19 cellular contexts compared by ENCODE assay signal in genomic region chr14:26528415-26529182, GRCh38.
DNase-seq lines count a peak whose midpoint lies in the region; ATAC-seq and TF ChIP-seq lines count a peak whose summit lies in the region.
"Had no signal": no experiment of that assay in that cellular context is flagged by ENCODE, and none has a peak within 500 bp of the region (broad histone marks: within the 10 kb centered on the region; RNA-seq: fewer than 3 reads in every experiment).

No MANE protein-coding gene starts in this region.

- WGBS in IMR-90 (ENCODE audit: extremely low coverage in 2 of 2, insufficient read length in 1 of 2), 2 experiments, result no CpG with 5 or more reads among the region's 7 CpGs
- WGBS in lower leg skin, 2 donors, result 69 to 78% methylated on average over 7 of the region's 7 CpGs

- H3K36me3 Mint-ChIP-seq in naive thymus-derived CD8-positive, alpha-beta T cell, result no peaks in the 10 kb centered on the region
- H3K36me3 Mint-ChIP-seq in stimulated activated memory B cell treated with anti-CD40 and anti-IgM and Interleukin-4, amounts not matched to agents 10 μg/mL and 1 μg/mL and 100 μg/mL, for 72 hours, result no peaks in the 10 kb centered on the region
- H3K36me3 Mint-ChIP-seq: activated naive CD8-positive, alpha-beta T cell treated with anti-CD3 and anti-CD28 coated beads for 36 hours; CD8-positive, alpha-beta memory T cell had no signal

- no peaks in the 10 kb centered on the region for H3K27me3 Mint-ChIP-seq in naive thymus-derived CD8-positive, alpha-beta T cell
- no peaks in the 10 kb centered on the region for H3K27me3 Mint-ChIP-seq in stimulated activated memory B cell treated with anti-CD40 and anti-IgM and Interleukin-4, amounts not matched to agents 10 μg/mL and 1 μg/mL and 100 μg/mL, for 72 hours
- H3K27me3 Mint-ChIP-seq: activated naive CD8-positive, alpha-beta T cell treated with anti-CD3 and anti-CD28 coated beads for 36 hours; CD8-positive, alpha-beta memory T cell had no signal

- H3K4me3 ChIP-seq in IMR-90 (ENCODE audit: insufficient read depth, low read depth, low read length) (no peak overlapping the region), fibroblast of pulmonary artery (replicated peaks; ENCODE audit: low read depth, low read length) (no peak overlapping the region), lower leg skin (ENCODE audit: low read depth, poor library complexity, severe bottlenecking) (no peak overlapping the region), thoracic aorta (no peak overlapping the region)
- H3K4me3 ChIP-seq: GM12878, prostate gland had no signal

- H3K4ac ChIP-seq in IMR-90 (ENCODE audit: low read depth, low read length), result no peak overlapping the region

- H3K36me3 ChIP-seq in IMR-90 (ENCODE audit: control insufficient read depth, insufficient read depth, low read length), result no peaks in the 10 kb centered on the region
- H3K36me3 ChIP-seq in thoracic aorta, result no peaks in the 10 kb centered on the region
- H3K36me3 ChIP-seq: prostate gland had no signal

- H2AFZ ChIP-seq in IMR-90 (replicated peaks; ENCODE audit: low read length, poor library complexity), result no peak overlapping the region

- no peak overlapping the region for H3K56ac ChIP-seq in IMR-90 (ENCODE audit: extremely low read depth, insufficient read depth, low read length)

- dilution Hi-C loops in IMR-90 (cut with HindIII; ENCODE audit: low sequenced_read_pairs, unreplicated experiment), result no loop called here

- H4K20me1 ChIP-seq in IMR-90 (ENCODE audit: insufficient read depth, low read length), result no peaks in the 10 kb centered on the region

- no peaks in the 10 kb centered on the region for H3K9me3 ChIP-seq in IMR-90 (ENCODE audit: control insufficient read depth, insufficient read depth, low read length)
- no peaks in the 10 kb centered on the region for H3K9me3 ChIP-seq in thoracic aorta
- H3K9me3 ChIP-seq: prostate gland had no signal

- H3K9ac ChIP-seq in IMR-90 (ENCODE audit: low read depth, low read length), result no peak overlapping the region

- TF ChIP-seq CTCF in IMR-90 (conservative IDR thresholded peaks at IDR 0.05; ENCODE audit: low read depth, low read length) (no peak), fibroblast of pulmonary artery (IDR thresholded peaks at IDR 0.05; ENCODE audit: low read length, missing control alignments) (no peak), lower leg skin (IDR thresholded peaks at IDR 0.05) (no peak), thoracic aorta (IDR thresholded peaks at IDR 0.05) (no peak)

- CTCF ChIA-PET in IMR-90 (lab: Yijun Ruan, JAX), result no interaction called here

- no TSS peak for BruUV-seq in IMR-90 (replicated peaks; lab: Mats Ljungman, UMichigan)

- no peak overlapping the region for H3K27ac ChIP-seq in IMR-90 (ENCODE audit: insufficient read depth, low read length)
- peak overlapping the region in 1 of 2 donors; percentile 9 for H3K27ac ChIP-seq in thoracic aorta
- H3K27ac ChIP-seq: prostate gland had no signal

- 0 out of 2 replicates have a peak, but pooled peaks cover 2% of the 10 kb centered on the region for H3K4me1 ChIP-seq in IMR-90 (ENCODE audit: control insufficient read depth, insufficient read depth, low read length)
- H3K4me1 ChIP-seq in thoracic aorta (ENCODE audit: control insufficient read depth in 1 of 2, low read depth in 2 of 2), result peaks cover 0 to 16% of the 10 kb centered on the region in 2 donors
- H3K4me1 ChIP-seq: prostate gland had no signal

- no peaks in the 10 kb centered on the region for H3K4me1 Mint-ChIP-seq in naive thymus-derived CD8-positive, alpha-beta T cell
- no peaks in the 10 kb centered on the region for H3K4me1 Mint-ChIP-seq in stimulated activated memory B cell treated with anti-CD40 and anti-IgM and Interleukin-4, amounts not matched to agents 10 μg/mL and 1 μg/mL and 100 μg/mL, for 72 hours
- H3K4me1 Mint-ChIP-seq: activated naive CD8-positive, alpha-beta T cell treated with anti-CD3 and anti-CD28 coated beads for 36 hours; CD8-positive, alpha-beta memory T cell had no signal

- no peak overlapping the region for H2AK9ac ChIP-seq in IMR-90 (replicated peaks; ENCODE audit: low read depth, low read length, poor library complexity)

- peaks cover 0 to 18% (median 5%) of the 10 kb centered on the region in 9 donors for H3K9me3 Mint-ChIP-seq in naive thymus-derived CD8-positive, alpha-beta T cell
- peaks cover 2% of the 10 kb centered on the region for H3K9me3 Mint-ChIP-seq in stimulated activated memory B cell treated with anti-CD40 and anti-IgM and Interleukin-4, amounts not matched to agents 10 μg/mL and 1 μg/mL and 100 μg/mL, for 72 hours

- no peak for TF ChIP-seq RAD21 in IMR-90 (IDR thresholded peaks at IDR 0.05; ENCODE audit: low read length)

- H3K4me2 ChIP-seq in IMR-90 (ENCODE audit: low read depth, low read length), result no peak overlapping the region

- no peak for ATAC-seq in IMR-90 (ENCODE audit: low read depth)
- peak; percentile 76 for ATAC-seq in thoracic aorta (ENCODE audit: insufficient number of reproducible peaks, low FRiP score, low read depth)
- no peak for ATAC-seq in naive thymus-derived CD8-positive, alpha-beta T cell
- no peak for ATAC-seq in stimulated activated memory B cell treated with anti-CD40 and anti-IgM and Interleukin-4, amounts not matched to agents 10 μg/mL and 1 μg/mL and 100 μg/mL, for 72 hours
- ATAC-seq: GM12878 had no signal

- H2BK120ac ChIP-seq in IMR-90 (ENCODE audit: low read depth, low read length), result no peak overlapping the region

- H3K27me3 ChIP-seq in IMR-90 (ENCODE audit: control insufficient read depth, insufficient read depth, low read length) (no peaks in the 10 kb centered on the region), thoracic aorta (replicated peaks; ENCODE audit: insufficient read depth) (no peaks in the 10 kb centered on the region)

- H2BK20ac ChIP-seq in IMR-90 (ENCODE audit: low read depth, low read length), result no peak overlapping the region

- H3K18ac ChIP-seq in IMR-90 (ENCODE audit: low read depth, low read length), result no peak overlapping the region

- H4K5ac ChIP-seq in IMR-90 (ENCODE audit: low read depth, low read length), result no peak overlapping the region

- no peak overlapping the region for H2BK15ac ChIP-seq in IMR-90 (ENCODE audit: low read depth, low read length)

- H3K27ac Mint-ChIP-seq in naive thymus-derived CD8-positive, alpha-beta T cell, result no peak overlapping the region
- no peak overlapping the region for H3K27ac Mint-ChIP-seq in stimulated activated memory B cell treated with anti-CD40 and anti-IgM and Interleukin-4, amounts not matched to agents 10 μg/mL and 1 μg/mL and 100 μg/mL, for 72 hours
- H3K27ac Mint-ChIP-seq: activated naive CD8-positive, alpha-beta T cell treated with anti-CD3 and anti-CD28 coated beads for 36 hours; activated T-helper 1 cell treated with anti-CD3 and anti-CD28 coated beads, Interleukin-12 subunit alpha, Interleukin-12 subunit beta, Interleukin-2, Interleukin-4 antibody, amounts not matched to agents 30 ng/mL and 10 ng/mL and 1 ng/mL, durations not matched to agents 14 hours and 24 hours and 36 hours; CD8-positive, alpha-beta memory T cell had no signal

- H4K91ac ChIP-seq in IMR-90 (ENCODE audit: insufficient read depth, low read depth, low read length), result no peak overlapping the region

- H3K23ac ChIP-seq in IMR-90 (ENCODE audit: low read depth, low read length), result no peak overlapping the region

- in situ Hi-C loops in IMR-90 (cut with MboI; ENCODE audit: low sequenced_read_pairs), result no loop called here

- H3K79me1 ChIP-seq in IMR-90 (ENCODE audit: low read depth in 1 of 2, low read length in 2 of 2), result no peaks in the 10 kb centered on the region

- DNase-seq in IMR-90, result peak; percentile 15
- DNase-seq in fibroblast of pulmonary artery (ENCODE audit: low read depth), result peak; percentile 75
- DNase-seq in lower leg skin (ENCODE audit: low spot score in 2 of 2), result peak; percentile 29 to 81
- no peak for DNase-seq in thoracic aorta (ENCODE audit: low spot score)
- no peak for DNase-seq in CD1c-positive myeloid dendritic cell (ENCODE audit: extremely low spot score)
- DNase-seq in naive thymus-derived CD8-positive, alpha-beta T cell, result no peak
- DNase-seq in NCI-H128 (lab: John Stamatoyannopoulos, UW; ENCODE audit: unreplicated experiment), result no peak
- DNase-seq: activated naive CD8-positive, alpha-beta T cell treated with anti-CD3 and anti-CD28 coated beads for 36 hours; CD8-positive, alpha-beta memory T cell; dermis blood vessel endothelial cell; DMS79; KBM-7; NCI-H1694 treated with DMSO at 0.1 percent for 48 hours; SHP77; SW 1271 had no signal

- POLR2A ChIA-PET in IMR-90 (lab: Charles Lee; ENCODE audit: unreplicated experiment), result no interaction called here
- POLR2A ChIA-PET in naive thymus-derived CD8-positive, alpha-beta T cell (lab: Charles Lee), result no interaction called here

- no peak overlapping the region for H2AK5ac ChIP-seq in IMR-90 (ENCODE audit: low read depth, low read length)

- no peak overlapping the region for H3K14ac ChIP-seq in IMR-90 (replicated peaks; ENCODE audit: low read depth, low read length)

- intact Hi-C loops in IMR-90 (cut with micrococcal nuclease) (loop anchor here (10.0 kb wide), 1 partner anchor 244 kb away; no protein-coding TSS in a partner anchor), lower leg skin (cut with DNase I; ENCODE audit: low total_unique reads) (no loop called here)

- TF ChIP-seq POLR2A in IMR-90 (IDR thresholded peaks at IDR 0.05; ENCODE audit: low read depth, low read length) (no peak), lower leg skin (IDR thresholded peaks at IDR 0.05) (no peak)

- no peak overlapping the region for H2BK5ac ChIP-seq in IMR-90 (ENCODE audit: low read depth, low read length, poor library complexity, severe bottlenecking)

- no peaks in the 10 kb centered on the region for H3K9me1 ChIP-seq in IMR-90 (ENCODE audit: insufficient read depth, low read length)

- no peak overlapping the region for H4K8ac ChIP-seq in IMR-90 (ENCODE audit: low read depth in 2 of 2, low read length in 2 of 2)

- H3K4me3 Mint-ChIP-seq in naive thymus-derived CD8-positive, alpha-beta T cell, result no peak overlapping the region
- H3K4me3 Mint-ChIP-seq in stimulated activated memory B cell treated with anti-CD40 and anti-IgM and Interleukin-4, amounts not matched to agents 10 μg/mL and 1 μg/mL and 100 μg/mL, for 72 hours, result no peak overlapping the region
- H3K4me3 Mint-ChIP-seq: activated naive CD8-positive, alpha-beta T cell treated with anti-CD3 and anti-CD28 coated beads for 36 hours; activated T-helper 1 cell treated with anti-CD3 and anti-CD28 coated beads, Interleukin-12 subunit alpha, Interleukin-12 subunit beta, Interleukin-2, Interleukin-4 antibody, amounts not matched to agents 30 ng/mL and 10 ng/mL and 1 ng/mL, durations not matched to agents 14 hours and 24 hours and 36 hours; CD8-positive, alpha-beta memory T cell had no signal

TF ChIP-seq in IMR-90, 13 proteins besides CTCF, POLR2A, EP300 and RAD21 (continues in another document):
- no peak for TF ChIP-seq RFX5 (IDR thresholded peaks at IDR 0.05; ENCODE audit: low read depth, low read length)
- TF ChIP-seq BHLHE40 (IDR thresholded peaks at IDR 0.05; ENCODE audit: low read depth, low read length), result no peak

Comparison
In these comparisons a context has a peak if more than half of its experiments do, and no peak if none do; other contexts are left out.
1. DNase-seq: peak in IMR-90 (single experiment), fibroblast of pulmonary artery (single experiment) and lower leg skin (2 of 2); none in thoracic aorta (single experiment), CD1c-positive myeloid dendritic cell (single experiment), naive thymus-derived CD8-positive, alpha-beta T cell (0 of 10) and NCI-H128 (single experiment).